Comparison of ENCODE assay signal across 8 cellular contexts in genomic region chr6:43076928-43077809, GRCh38. TPM values are rescaled to one million over a fixed set of nuclear protein-coding genes. Genes with fewer than 3 reads are reported as not detected.
DNase-seq lines count a peak whose midpoint lies in the region; ATAC-seq, FAIRE-seq and TF ChIP-seq lines count a peak whose summit lies in the region.

No MANE protein-coding gene starts in this region.

- H3K4me1 ChIP-seq in parathyroid adenoma, result peaks cover 9% of the 10 kb centered on the region

- peak overlapping the region; percentile 72 for H3K9ac ChIP-seq in parathyroid adenoma

- H3K36me3 ChIP-seq in parathyroid adenoma (ENCODE audit: control insufficient read depth, insufficient read depth, low read length), result no peaks in the 10 kb centered on the region

- peak overlapping the region; percentile 92 for H3K4me2 ChIP-seq in parathyroid adenoma (ENCODE audit: low read length)

- TF ChIP-seq CTCF in fibroblast of villous mesenchyme (IDR thresholded peaks at IDR 0.05; ENCODE audit: insufficient read depth, low read depth, low read length), result no peak
- TF ChIP-seq CTCF in parathyroid adenoma (IDR thresholded peaks at IDR 0.05), result no peak

- H3K27me3 ChIP-seq in parathyroid adenoma (ENCODE audit: control insufficient read depth, insufficient read depth, low read length), result no peaks in the 10 kb centered on the region

- FAIRE-seq in GM19239 (lab: Jason Lieb, UNC), result no peak

- H3K27ac ChIP-seq in parathyroid adenoma, result no peak overlapping the region

- no peaks in the 10 kb centered on the region for H3K9me3 ChIP-seq in parathyroid adenoma (ENCODE audit: control insufficient read depth, low read length)

- DNase-seq in Right ventricle myocardium inferior (ENCODE audit: missing footprints), result no peak
- no peak for DNase-seq in cardiac septum (ENCODE audit: low spot score)
- DNase-seq in fibroblast of villous mesenchyme (ENCODE audit: low read depth), result peak; percentile 33
- no peak for DNase-seq in posterior vena cava (ENCODE audit: low spot score)
- no peak for DNase-seq in GM19239 (ENCODE audit: insufficient read length, low spot score)
- DNase-seq in NCI-H187 treated with DMSO at 0.1 percent for 48 hours (lab: John Stamatoyannopoulos, UW), result no peak

- peaks cover 16% of the 10 kb centered on the region for H3K79me2 ChIP-seq in parathyroid adenoma

- peak overlapping the region; percentile 95 for H2AFZ ChIP-seq in parathyroid adenoma

- H3K4me3 ChIP-seq in fibroblast of villous mesenchyme (ENCODE audit: low read depth, low read length), result peak overlapping the region; percentile 93
- H3K4me3 ChIP-seq in parathyroid adenoma (ENCODE audit: low read depth, low read length), result peak overlapping the region; percentile 72

- intact Hi-C loops in Right ventricle myocardium inferior (cut with DNase I) (no loop called here), cardiac septum (cut with DNase I) (no loop called here), posterior vena cava (cut with DNase I) (no loop called here)

- ATAC-seq in Right ventricle myocardium inferior (peak; percentile 12), SK-N-SH treated with all-trans-retinoic acid at 6 μM for 48 hours (peak; percentile 64)

TF ChIP-seq in SK-N-SH treated with all-trans-retinoic acid at 6 μM for 48 hours, 23 proteins besides CTCF, POLR2A, EP300 and RAD21:
- TF ChIP-seq ZFP30 (CRISPR knock-in tag; IDR thresholded peaks at IDR 0.05), result no peak
- TF ChIP-seq ISL1 (CRISPR knock-in tag; IDR thresholded peaks at IDR 0.05), result no peak
- peak; percentile 81; the same call in 1 of the 2 replicates for TF ChIP-seq ZNF70 (CRISPR knock-in tag; IDR thresholded peaks at IDR 0.05)
TF ChIP-seq in SK-N-SH treated with all-trans-retinoic acid at 6 μM for 48 hours: peak in this region for 1.

RNA-seq across cellular contexts. Expression of gene PTK7, which starts 1.1 kb away (rescaled TPM):
- total RNA-seq in Right ventricle myocardium inferior (1.7 TPM), cardiac septum (2.7 TPM), fibroblast of villous mesenchyme (191 and 199 TPM in 2 replicates), posterior vena cava (10 to 100 TPM in 1 of 2 donors, 1 to 10 TPM in 1; 3.0 to 10.3 TPM)

RNA-seq across cellular contexts. Expression of gene KLC4, which starts 17.7 kb away (rescaled TPM):
- 30.0 TPM for total RNA-seq in Right ventricle myocardium inferior
- total RNA-seq in cardiac septum, result 31.1 TPM
- 16.0 and 16.1 TPM in 2 replicates for total RNA-seq in fibroblast of villous mesenchyme
- 10 to 100 TPM; 15.1 TPM for total RNA-seq in posterior vena cava

RNA-seq across cellular contexts. Expression of gene MRPL2, which starts 17.9 kb away (rescaled TPM):
- total RNA-seq in Right ventricle myocardium inferior (99.7 TPM), cardiac septum (76.4 TPM), fibroblast of villous mesenchyme (20.7 and 23.8 TPM in 2 replicates), posterior vena cava (10 to 100 TPM; 30.7 to 34.4 TPM)

RNA-seq across cellular contexts. Expression of gene CUL7, which starts 23.5 kb away (rescaled TPM):
- total RNA-seq in Right ventricle myocardium inferior (7.3 TPM), cardiac septum (11.0 TPM), fibroblast of villous mesenchyme (46.1 and 54.8 TPM in 2 replicates), posterior vena cava (1 to 10 TPM; 9.3 to 9.9 TPM)

RNA-seq across cellular contexts. Expression of gene RRP36, which starts 55.7 kb away (rescaled TPM):
- 26.1 TPM for total RNA-seq in Right ventricle myocardium inferior
- 26.4 TPM for total RNA-seq in cardiac septum
- total RNA-seq in fibroblast of villous mesenchyme, result 114 and 125 TPM in 2 replicates
- 10 to 100 TPM; 40.0 to 40.1 TPM for total RNA-seq in posterior vena cava

Comparison
In these comparisons a context has a peak if more than half of its experiments do, and no peak if none do; other contexts are left out.
1. RNA of gene PTK7, which starts 1.1 kb away (total RNA-seq): 191 to 199 TPM in fibroblast of villous mesenchyme; 3.0 to 10.3 TPM in posterior vena cava, 2.7 TPM in cardiac septum (single experiment) and 1.7 TPM in Right ventricle myocardium inferior (single experiment); every median in the first group is over 10 times any median in the second.